10 cellular contexts compared by ENCODE assay signal in genomic region chrX:132463411-132463810, GRCh38. TPM values are rescaled to one million over a fixed set of nuclear protein-coding genes. Genes with fewer than 3 reads are reported as not detected.
A peak's percentile ranks its signal among the peaks of the same experiment; 100 is the strongest.
DNase-seq lines count a peak whose midpoint lies in the region; ATAC-seq and TF ChIP-seq lines count a peak whose summit lies in the region.
"Had no signal": no experiment of that assay in that cellular context is flagged by ENCODE, and none has a peak within 500 bp of the region (broad histone marks: within the 10 kb centered on the region; RNA-seq: fewer than 3 reads in every experiment).

No MANE protein-coding gene starts in this region.

- no peaks in the 10 kb centered on the region for H3K36me3 Mint-ChIP-seq in glutamatergic neuron (ENCODE audit: unreplicated experiment)

- POLR2A ChIA-PET in GM10248 (lab: Yijun Ruan, JAX) = no interaction called here

- CTCF ChIA-PET in GM10248 (lab: Yijun Ruan, JAX) = interaction anchor here (1.2 kb wide), 1 partner anchor 25 kb away, joined by 3 read pairs; no protein-coding TSS in a partner anchor

- H3K27ac Mint-ChIP-seq in glutamatergic neuron (ENCODE audit: unreplicated experiment) = no peak overlapping the region
- H3K27ac Mint-ChIP-seq: activated naive CD8-positive, alpha-beta T cell treated with anti-CD3 and anti-CD28 coated beads, Interleukin-2, amount 10 ng/mL, durations not matched to agents 7 days and 5 days had no signal

- no peak for ATAC-seq in GM21529 (IDR thresholded peaks at IDR 0.05; ENCODE audit: unreplicated experiment)
- ATAC-seq in activated CD4-positive, CD25-positive, alpha-beta regulatory T cell treated with anti-CD3 and anti-CD28 coated beads, Interleukin-2, amount 50 U/mL, for 24 hours = no peak

- no peaks in the 10 kb centered on the region for H3K4me1 ChIP-seq in SJCRH30

- no peaks in the 10 kb centered on the region for H3K9me3 Mint-ChIP-seq in glutamatergic neuron (ENCODE audit: unreplicated experiment)
- H3K9me3 Mint-ChIP-seq: activated naive CD8-positive, alpha-beta T cell treated with anti-CD3 and anti-CD28 coated beads, Interleukin-2, amount 10 ng/mL, durations not matched to agents 7 days and 5 days had no signal

- TF ChIP-seq CTCF in AG09319 (IDR thresholded peaks at IDR 0.05; ENCODE audit: low read depth, low read length) (peak; percentile 33), GM10248 (IDR thresholded peaks at IDR 0.05; ENCODE audit: control extremely low read depth, extremely low read depth, low read depth, missing control alignments) (peak; percentile 18), glutamatergic neuron (IDR thresholded peaks at IDR 0.05; ENCODE audit: partially characterized antibody, unreplicated experiment) (peak; percentile 80)

- no peaks in the 10 kb centered on the region for H3K27me3 ChIP-seq in SJCRH30

- H3K4me3 ChIP-seq in SJCRH30 = no peak overlapping the region

- H3K4me1 Mint-ChIP-seq in glutamatergic neuron (ENCODE audit: low read depth, unreplicated experiment) = no peaks in the 10 kb centered on the region
- H3K4me1 Mint-ChIP-seq: activated naive CD8-positive, alpha-beta T cell treated with anti-CD3 and anti-CD28 coated beads, Interleukin-2, amount 10 ng/mL, durations not matched to agents 7 days and 5 days had no signal

- no peak overlapping the region for H3K4me3 Mint-ChIP-seq in glutamatergic neuron (ENCODE audit: unreplicated experiment)
- H3K4me3 Mint-ChIP-seq: activated naive CD8-positive, alpha-beta T cell treated with anti-CD3 and anti-CD28 coated beads, Interleukin-2, amount 10 ng/mL, durations not matched to agents 7 days and 5 days had no signal

- H3K27ac ChIP-seq in SJCRH30 = no peak overlapping the region

- no peaks in the 10 kb centered on the region for H3K27me3 Mint-ChIP-seq in glutamatergic neuron (ENCODE audit: unreplicated experiment)
- H3K27me3 Mint-ChIP-seq: activated naive CD8-positive, alpha-beta T cell treated with anti-CD3 and anti-CD28 coated beads, Interleukin-2, amount 10 ng/mL, durations not matched to agents 7 days and 5 days had no signal

- DNase-seq in AG09319 (ENCODE audit: extremely low read depth, low read depth) (no peak), GM10248 (ENCODE audit: extremely low spot score) (no peak), SJCRH30 (peak; percentile 21 to 57), glutamatergic neuron (no peak), EL (no peak), NCI-H187 (lab: John Stamatoyannopoulos, UW) (no peak)
- DNase-seq: activated naive CD8-positive, alpha-beta T cell treated with anti-CD3 and anti-CD28 coated beads, Interleukin-2, amount 10 ng/mL, durations not matched to agents 7 days and 5 days; NCI-H226 had no signal

- H3K36me3 ChIP-seq in SJCRH30 = no peaks in the 10 kb centered on the region

- H3K9me3 ChIP-seq in SJCRH30 (replicated peaks) = no peaks in the 10 kb centered on the region

RNA-seq across cellular contexts. Expression of gene MBNL3, which starts 25.4 kb away (rescaled TPM):
- total RNA-seq in SJCRH30 (2014; rRNA removed; shearing (Covaris generic)) = 23.8 and 29.9 TPM in 2 replicates
- total RNA-seq in glutamatergic neuron (ENCODE audit: unreplicated experiment) = 1.0 TPM

Comparison
In these comparisons a context has a peak if more than half of its experiments do, and no peak if none do; other contexts are left out.
1. DNase-seq: peak in SJCRH30 (2 of 2); none in AG09319 (single experiment), GM10248 (single experiment), glutamatergic neuron (single experiment), EL (single experiment) and NCI-H187 (0 of 2).
2. CTCF ChIP-seq: peak in every context shown above with its lines; median percentile 80 in glutamatergic neuron; 33 in AG09319; 18 in GM10248.
3. RNA of gene MBNL3, which starts 25.4 kb away (total RNA-seq): 23.8 to 29.9 TPM in SJCRH30; 1.0 TPM in glutamatergic neuron (single experiment); every median in the first group is over 10 times any median in the second.